ENCODE assay signal across 41 cellular contexts in genomic region chr5:90418214-90418613, GRCh38.
"Had no signal": no experiment of that assay in that cellular context is flagged by ENCODE, and none has a peak within 500 bp of the region (broad histone marks: within the 10 kb centered on the region; RNA-seq: fewer than 3 reads in every experiment).

No MANE protein-coding gene starts in this region.

- H3K9me3 ChIP-seq: ascending aorta had no signal

- H3K27ac Mint-ChIP-seq: activated CD4-positive, alpha-beta memory T cell treated with anti-CD3 and anti-CD28 coated beads, Interleukin-2, amount 10 ng/mL, durations not matched to agents 7 days and 5 days; activated CD4-positive, alpha-beta T cell treated with anti-CD3 and anti-CD28 coated beads for 36 hours; activated CD4-positive, alpha-beta T cell treated with anti-CD3 and anti-CD28 coated beads, Interleukin-2, amount 10 ng/mL, durations not matched to agents 7 days and 5 days; activated CD8-positive, alpha-beta memory T cell treated with anti-CD3 and anti-CD28 coated beads, Interleukin-2, amount 10 ng/mL, durations not matched to agents 7 days and 5 days; activated CD8-positive, alpha-beta T cell treated with anti-CD3 and anti-CD28 coated beads, Interleukin-2, amount 10 ng/mL, durations not matched to agents 7 days and 5 days; activated naive CD4-positive, alpha-beta T cell treated with anti-CD3 and anti-CD28 coated beads for 36 hours; activated naive CD4-positive, alpha-beta T cell treated with anti-CD3 and anti-CD28 coated beads, Interleukin-2, amount 50 U/mL, for 72 hours; activated naive CD8-positive, alpha-beta T cell treated with anti-CD3 and anti-CD28 coated beads for 36 hours; activated T-cell treated with anti-CD3 and anti-CD28 coated beads, Interleukin-2, amount 50 U/mL, for 72 hours; activated T-helper 1 cell treated with anti-CD3 and anti-CD28 coated beads, Interleukin-12 subunit alpha, Interleukin-12 subunit beta, Interleukin-2, Interleukin-4 antibody, amounts not matched to agents 30 ng/mL and 10 ng/mL and 1 ng/mL, durations not matched to agents 14 hours and 24 hours and 36 hours; activated T-helper 17 cell treated with anti-CD3 and anti-CD28 coated beads, Interleukin-2, amount 50 U/mL, for 72 hours; brain; T-helper 1 cell treated with Interleukin-12 subunit alpha and Interleukin-12 subunit beta and Interleukin-4 antibody, amounts not matched to agents 30 μg/mL and 1 μg/mL, for 36 hours; T-helper 2 cell treated with Interferon-gamma antibody and Interleukin-4, amounts not matched to agents 5 μg/mL and 100 μg/mL, for 36 hours; WTC11 had no signal

- H3K4me3 Mint-ChIP-seq: activated CD4-positive, alpha-beta memory T cell treated with anti-CD3 and anti-CD28 coated beads, Interleukin-2, amount 10 ng/mL, durations not matched to agents 7 days and 5 days; activated CD4-positive, alpha-beta T cell treated with anti-CD3 and anti-CD28 coated beads for 36 hours; activated CD4-positive, alpha-beta T cell treated with anti-CD3 and anti-CD28 coated beads, Interleukin-2, amount 10 ng/mL, durations not matched to agents 7 days and 5 days; activated CD8-positive, alpha-beta memory T cell treated with anti-CD3 and anti-CD28 coated beads, Interleukin-2, amount 10 ng/mL, durations not matched to agents 7 days and 5 days; activated CD8-positive, alpha-beta T cell treated with anti-CD3 and anti-CD28 coated beads, Interleukin-2, amount 10 ng/mL, durations not matched to agents 7 days and 5 days; activated naive CD4-positive, alpha-beta T cell treated with anti-CD3 and anti-CD28 coated beads for 36 hours; activated naive CD8-positive, alpha-beta T cell treated with anti-CD3 and anti-CD28 coated beads for 36 hours; activated T-cell treated with anti-CD3 and anti-CD28 coated beads, Interleukin-2, amount 50 U/mL, for 4 hours; activated T-cell treated with anti-CD3 and anti-CD28 coated beads, Interleukin-2, amount 50 U/mL, for 72 hours; activated T-helper 1 cell treated with anti-CD3 and anti-CD28 coated beads, Interleukin-12 subunit alpha, Interleukin-12 subunit beta, Interleukin-2, Interleukin-4 antibody, amounts not matched to agents 30 ng/mL and 10 ng/mL and 1 ng/mL, durations not matched to agents 14 hours and 24 hours and 36 hours; activated T-helper 17 cell treated with anti-CD3 and anti-CD28 coated beads, Interleukin-2, amount 50 U/mL, for 72 hours; brain; central memory CD8-positive, alpha-beta T cell; T-helper 1 cell treated with Interleukin-12 subunit alpha and Interleukin-12 subunit beta and Interleukin-4 antibody, amounts not matched to agents 30 μg/mL and 1 μg/mL, for 36 hours; T-helper 2 cell treated with Interferon-gamma antibody and Interleukin-4, amounts not matched to agents 5 μg/mL and 100 μg/mL, for 36 hours; WTC11 had no signal

- H3K36me3 Mint-ChIP-seq: activated CD8-positive, alpha-beta memory T cell treated with anti-CD3 and anti-CD28 coated beads, Interleukin-2, amount 10 ng/mL, durations not matched to agents 7 days and 5 days; activated naive CD4-positive, alpha-beta T cell treated with anti-CD3 and anti-CD28 coated beads, Interleukin-2, amount 50 U/mL, for 72 hours; brain; WTC11 had no signal

- H3K4me1 Mint-ChIP-seq: activated CD4-positive, alpha-beta memory T cell treated with anti-CD3 and anti-CD28 coated beads, Interleukin-2, amount 10 ng/mL, durations not matched to agents 7 days and 5 days; activated CD4-positive, alpha-beta T cell treated with anti-CD3 and anti-CD28 coated beads for 36 hours; activated CD4-positive, alpha-beta T cell treated with anti-CD3 and anti-CD28 coated beads, Interleukin-2, amount 10 ng/mL, durations not matched to agents 7 days and 5 days; activated CD8-positive, alpha-beta memory T cell treated with anti-CD3 and anti-CD28 coated beads, Interleukin-2, amount 10 ng/mL, durations not matched to agents 7 days and 5 days; activated naive CD8-positive, alpha-beta T cell treated with anti-CD3 and anti-CD28 coated beads for 36 hours; activated T-helper 17 cell treated with anti-CD3 and anti-CD28 coated beads, Interleukin-2, amount 50 U/mL, for 72 hours; brain; central memory CD8-positive, alpha-beta T cell had no signal

- H3K4me1 ChIP-seq: ascending aorta had no signal

- H3K4me3 ChIP-seq: ascending aorta, cardiac muscle cell had no signal

- ATAC-seq: activated CD4-positive, alpha-beta T cell treated with anti-CD3 and anti-CD28 coated beads for 36 hours; activated CD4-positive, CD25-positive, alpha-beta regulatory T cell treated with anti-CD3 and anti-CD28 coated beads, Interleukin-2, amount 50 U/mL, for 24 hours; activated CD8-positive, alpha-beta memory T cell treated with anti-CD3 and anti-CD28 coated beads, Interleukin-2, amount 10 ng/mL, durations not matched to agents 7 days and 5 days; activated CD8-positive, alpha-beta T cell treated with anti-CD3 and anti-CD28 coated beads, Interleukin-2, amount 10 ng/mL, durations not matched to agents 7 days and 5 days; activated naive CD4-positive, alpha-beta T cell treated with anti-CD3 and anti-CD28 coated beads, Interleukin-2, amount 50 U/mL, for 72 hours; activated T-cell treated with anti-CD3 and anti-CD28 coated beads, Interleukin-2, amount 50 U/mL, for 4 hours; activated T-cell treated with anti-CD3 and anti-CD28 coated beads, Interleukin-2, amount 50 U/mL, for 72 hours; activated T-helper 17 cell treated with anti-CD3 and anti-CD28 coated beads, Interleukin-2, amount 50 U/mL, for 72 hours; WTC11 had no signal

- H3K36me3 ChIP-seq: ascending aorta, cardiac muscle cell, WERI-Rb-1 had no signal

- DNase-seq: activated CD4-positive, alpha-beta memory T cell treated with anti-CD3 and anti-CD28 coated beads, Interleukin-2, amount 10 ng/mL, durations not matched to agents 7 days and 5 days; activated CD4-positive, alpha-beta T cell treated with anti-CD3 and anti-CD28 coated beads for 1 hour; activated CD4-positive, alpha-beta T cell treated with anti-CD3 and anti-CD28 coated beads for 36 hours; activated CD4-positive, alpha-beta T cell treated with anti-CD3 and anti-CD28 coated beads for 48 hours; activated CD4-positive, alpha-beta T cell treated with anti-CD3 and anti-CD28 coated beads, Interleukin-2, amount 10 ng/mL, durations not matched to agents 7 days and 5 days; activated CD4-positive, alpha-beta T cell treated with anti-CD3 and anti-CD28 coated beads, Interleukin-2, amount 50 U/mL, for 48 hours; activated CD4-positive, CD25-positive, alpha-beta regulatory T cell; activated CD8-positive, alpha-beta memory T cell treated with anti-CD3 and anti-CD28 coated beads for 24 hours; activated CD8-positive, alpha-beta memory T cell treated with anti-CD3 and anti-CD28 coated beads, Interleukin-2, amount 10 ng/mL, durations not matched to agents 7 days and 5 days; activated CD8-positive, alpha-beta T cell treated with anti-CD3 and anti-CD28 coated beads, Interleukin-2, amount 10 ng/mL, durations not matched to agents 7 days and 5 days; activated effector memory CD4-positive, alpha-beta T cell treated with anti-CD3 and anti-CD28 coated beads, Interleukin-2, amount 50 U/mL, for 16 hours; activated gamma-delta T cell treated with Interleukin-2 at 50 U/mL for 16 hours; activated naive CD4-positive, alpha-beta T cell; activated naive CD4-positive, alpha-beta T cell treated with anti-CD3 and anti-CD28 coated beads for 36 hours; activated naive CD4-positive, alpha-beta T cell treated with anti-CD3 and anti-CD28 coated beads, Interleukin-2, amount 50 U/mL, for 16 hours; activated naive CD8-positive, alpha-beta T cell treated with anti-CD3 and anti-CD28 coated beads for 36 hours; activated T-cell treated with anti-CD3 and anti-CD28 coated beads for 4 hours; activated T-cell treated with anti-CD3 and anti-CD28 coated beads, Interleukin-2, amount 50 U/mL, for 1 hour; activated T-cell treated with anti-CD3 and anti-CD28 coated beads, Interleukin-2, amount 50 U/mL, for 4 hours; activated T-cell treated with anti-CD3 and anti-CD28 coated beads, Interleukin-2, amount 50 U/mL, for 72 hours; amygdala; anterior cingulate cortex; caudate nucleus; cerebellar nuclear complex; T-helper 1 cell; T-helper 2 cell; T-helper 9 cell; WERI-Rb-1 had no signal

- H3K27ac ChIP-seq: ascending aorta, cardiac muscle cell, WERI-Rb-1 had no signal

- FAIRE-seq: bronchial epithelial cell, TTC549 had no signal

- H3K9me3 Mint-ChIP-seq: activated CD4-positive, alpha-beta memory T cell treated with anti-CD3 and anti-CD28 coated beads, Interleukin-2, amount 10 ng/mL, durations not matched to agents 7 days and 5 days; activated CD4-positive, alpha-beta T cell treated with anti-CD3 and anti-CD28 coated beads, Interleukin-2, amount 10 ng/mL, durations not matched to agents 7 days and 5 days; activated naive CD4-positive, alpha-beta T cell treated with anti-CD3 and anti-CD28 coated beads for 36 hours; activated naive CD4-positive, alpha-beta T cell treated with anti-CD3 and anti-CD28 coated beads, Interleukin-2, amount 50 U/mL, for 72 hours; activated naive CD8-positive, alpha-beta T cell treated with anti-CD3 and anti-CD28 coated beads for 36 hours; activated T-cell treated with anti-CD3 and anti-CD28 coated beads, Interleukin-2, amount 50 U/mL, for 4 hours; activated T-cell treated with anti-CD3 and anti-CD28 coated beads, Interleukin-2, amount 50 U/mL, for 72 hours; activated T-helper 1 cell treated with anti-CD3 and anti-CD28 coated beads, Interleukin-12 subunit alpha, Interleukin-12 subunit beta, Interleukin-2, Interleukin-4 antibody, amounts not matched to agents 30 ng/mL and 10 ng/mL and 1 ng/mL, durations not matched to agents 14 hours and 24 hours and 36 hours; activated T-helper 17 cell treated with anti-CD3 and anti-CD28 coated beads, Interleukin-2, amount 50 U/mL, for 72 hours; brain; central memory CD8-positive, alpha-beta T cell; T-helper 1 cell treated with Interleukin-12 subunit alpha and Interleukin-12 subunit beta and Interleukin-4 antibody, amounts not matched to agents 30 μg/mL and 1 μg/mL, for 36 hours; T-helper 2 cell treated with Interferon-gamma antibody and Interleukin-4, amounts not matched to agents 5 μg/mL and 100 μg/mL, for 36 hours; WTC11 had no signal

- H3K27me3 ChIP-seq: ascending aorta, cardiac muscle cell had no signal
